Comparison of ENCODE assay signal across 23 cellular contexts in the genomic region with DNA sequence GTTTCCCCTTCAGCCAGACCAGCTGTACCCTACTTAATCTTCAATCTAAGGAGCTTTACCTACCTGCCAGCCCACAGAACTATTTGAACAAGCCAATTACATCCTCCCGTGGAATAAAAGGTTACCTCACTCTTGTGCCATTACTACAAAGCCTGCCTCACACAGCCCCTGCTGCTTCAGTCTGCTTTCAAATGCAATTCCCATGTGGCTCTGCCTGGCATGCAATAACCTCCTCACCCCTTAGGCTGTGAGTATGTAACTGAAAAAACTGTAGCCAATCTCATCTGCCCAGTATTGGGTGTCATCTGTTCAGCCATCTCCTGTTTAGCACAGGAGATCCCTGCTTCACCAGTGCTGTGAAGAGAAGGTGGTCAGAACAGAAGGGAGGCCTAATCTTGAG. TPM values are rescaled to one million over a fixed set of nuclear protein-coding genes. Genes with fewer than 3 reads are reported as not detected.
DNase-seq lines count a peak whose midpoint lies in the region; ATAC-seq and TF ChIP-seq lines count a peak whose summit lies in the region.
"Had no signal": no experiment of that assay in that cellular context is flagged by ENCODE, and none has a peak within 500 bp of the region (broad histone marks: within the 10 kb centered on the region; RNA-seq: fewer than 3 reads in every experiment).

No MANE protein-coding gene starts in this region.

- no peaks in the 10 kb centered on the region for H4K20me1 ChIP-seq in GM23338 (replicated peaks; ENCODE audit: insufficient read depth)

- H3K4me3 Mint-ChIP-seq in GM23338: no peak overlapping the region
- H3K4me3 Mint-ChIP-seq in T-helper 2 cell treated with Interferon-gamma antibody and Interleukin-4, amounts not matched to agents 5 μg/mL and 100 μg/mL, for 36 hours: no peak overlapping the region
- H3K4me3 Mint-ChIP-seq: activated CD8-positive, alpha-beta memory T cell treated with anti-CD3 and anti-CD28 coated beads, Interleukin-2, amount 10 ng/mL, durations not matched to agents 7 days and 5 days; B cell had no signal

- DNase-seq in GM23338 (ENCODE audit: low spot score) (peak; percentile 36), NCI-H1436 treated with DMSO at 0.1 percent for 48 hours (lab: John Stamatoyannopoulos, UW) (peak; percentile 32), cardiac fibroblast (ENCODE audit: low read depth in 2 of 2) (peak; percentile 22 to 60), skeletal muscle cell (ENCODE audit: low read depth) (peak; percentile 33), NCI-H1417 (lab: John Stamatoyannopoulos, UW) (no peak)
- no peak for DNase-seq in stimulated activated CD4-positive, alpha-beta T cell treated with anti-CD3 and anti-CD28 coated beads, Interleukin-2, amount 100 ng/mL, for 24 hours
- DNase-seq in T-helper 2 cell treated with Interferon-gamma antibody and Interleukin-4, amounts not matched to agents 5 μg/mL and 100 μg/mL, for 36 hours (ENCODE audit: low spot score): no peak
- DNase-seq: activated CD4-positive, alpha-beta T cell treated with anti-CD3 and anti-CD28 coated beads for 48 hours; activated CD8-positive, alpha-beta memory T cell treated with anti-CD3 and anti-CD28 coated beads, Interleukin-2, amount 10 ng/mL, durations not matched to agents 7 days and 5 days; Calu3; cortex of kidney; mucosa of descending colon; NCI-H524 treated with DMSO at 0.1 percent for 48 hours; PC-3; SHP77 treated with DMSO at 0.1 percent for 48 hours; small intestine; stimulated activated CD4-positive, alpha-beta T cell treated with anti-CD3 and anti-CD28 coated beads, Interleukin-4, amount 100 ng/mL, for 1 hour; stomach; trophoblast cell had no signal

- H2AFZ ChIP-seq in GM23338: no peak overlapping the region

- peaks cover 5% of the 10 kb centered on the region for H3K36me3 Mint-ChIP-seq in GM23338 (ENCODE audit: low read depth)
- no peaks in the 10 kb centered on the region for H3K36me3 Mint-ChIP-seq in T-helper 2 cell treated with Interferon-gamma antibody and Interleukin-4, amounts not matched to agents 5 μg/mL and 100 μg/mL, for 36 hours (ENCODE audit: low read depth)

- TF ChIP-seq CTCF in GM23338 (conservative IDR thresholded peaks at IDR 0.05; ENCODE audit: low read depth in 2 of 2) (no peak), cardiac fibroblast (IDR thresholded peaks at IDR 0.05; ENCODE audit: low read depth, low read length) (no peak)

- H3F3A ChIP-seq in GM23338 (replicated peaks; ENCODE audit: low read depth): no peaks in the 10 kb centered on the region

- peaks cover 24% of the 10 kb centered on the region for H3K4me1 Mint-ChIP-seq in GM23338
- peaks cover 11% of the 10 kb centered on the region for H3K4me1 Mint-ChIP-seq in T-helper 2 cell treated with Interferon-gamma antibody and Interleukin-4, amounts not matched to agents 5 μg/mL and 100 μg/mL, for 36 hours (ENCODE audit: low read depth)

- H3K27me3 ChIP-seq in GM23338 (ENCODE audit: insufficient read depth): no peaks in the 10 kb centered on the region
- H3K27me3 ChIP-seq: neutrophil, stomach had no signal

- peak; percentile 76 for ATAC-seq in GM23338
- ATAC-seq: activated CD8-positive, alpha-beta memory T cell treated with anti-CD3 and anti-CD28 coated beads, Interleukin-2, amount 10 ng/mL, durations not matched to agents 7 days and 5 days; K562; mucosa of descending colon; PC-3 had no signal

- no peaks in the 10 kb centered on the region for H3K79me2 ChIP-seq in GM23338 (replicated peaks; ENCODE audit: insufficient read depth)

- H3K27ac Mint-ChIP-seq in GM23338: no peak overlapping the region
- H3K27ac Mint-ChIP-seq in T-helper 2 cell treated with Interferon-gamma antibody and Interleukin-4, amounts not matched to agents 5 μg/mL and 100 μg/mL, for 36 hours: no peak overlapping the region
- H3K27ac Mint-ChIP-seq: activated CD8-positive, alpha-beta memory T cell treated with anti-CD3 and anti-CD28 coated beads, Interleukin-2, amount 10 ng/mL, durations not matched to agents 7 days and 5 days; activated T-helper 2 cell treated with anti-CD3 and anti-CD28 coated beads, Interferon-gamma antibody, Interleukin-2, Interleukin-4, amounts not matched to agents 10 μg/mL and 5 μg/mL and 100 μg/mL, durations not matched to agents 14 hours and 24 hours and 36 hours; B cell had no signal

- H3K36me3 ChIP-seq in GM23338 (ENCODE audit: insufficient read depth): no peaks in the 10 kb centered on the region
- H3K36me3 ChIP-seq: neutrophil, stomach had no signal

- H3K27ac ChIP-seq in GM23338 (ENCODE audit: low read depth): no peak overlapping the region
- H3K27ac ChIP-seq: neutrophil, stomach had no signal

- H3K9me3 Mint-ChIP-seq in GM23338: peaks cover 12% of the 10 kb centered on the region
- no peaks in the 10 kb centered on the region for H3K9me3 Mint-ChIP-seq in T-helper 2 cell treated with Interferon-gamma antibody and Interleukin-4, amounts not matched to agents 5 μg/mL and 100 μg/mL, for 36 hours

- H3K4me1 ChIP-seq in GM23338 (ENCODE audit: insufficient read depth): peaks cover 14% of the 10 kb centered on the region

- H3K4me2 ChIP-seq in GM23338: no peak overlapping the region

- H3K9me2 ChIP-seq in GM23338 (ENCODE audit: insufficient read depth): no peaks in the 10 kb centered on the region

- peaks cover 3% of the 10 kb centered on the region for H3K27me3 Mint-ChIP-seq in GM23338 (ENCODE audit: insufficient read depth, low read depth, poor library complexity)
- H3K27me3 Mint-ChIP-seq in T-helper 2 cell treated with Interferon-gamma antibody and Interleukin-4, amounts not matched to agents 5 μg/mL and 100 μg/mL, for 36 hours (ENCODE audit: low read depth): no peaks in the 10 kb centered on the region
- H3K27me3 Mint-ChIP-seq: activated CD8-positive, alpha-beta memory T cell treated with anti-CD3 and anti-CD28 coated beads, Interleukin-2, amount 10 ng/mL, durations not matched to agents 7 days and 5 days; B cell had no signal

- H3K4me3 ChIP-seq in GM23338: no peak overlapping the region
- H3K4me3 ChIP-seq in cardiac fibroblast (replicated peaks in 1 of 2; ENCODE audit: low read depth in 2 of 2, low read length in 2 of 2): no peak overlapping the region
- H3K4me3 ChIP-seq in skeletal muscle cell (ENCODE audit: low read depth, low read length): no peak overlapping the region
- H3K4me3 ChIP-seq: K562, mucosa of descending colon, stomach had no signal

TF ChIP-seq in GM23338, 12 proteins besides CTCF, POLR2A, EP300 and RAD21 (continues in another document):
- TF ChIP-seq, protein P1, sequence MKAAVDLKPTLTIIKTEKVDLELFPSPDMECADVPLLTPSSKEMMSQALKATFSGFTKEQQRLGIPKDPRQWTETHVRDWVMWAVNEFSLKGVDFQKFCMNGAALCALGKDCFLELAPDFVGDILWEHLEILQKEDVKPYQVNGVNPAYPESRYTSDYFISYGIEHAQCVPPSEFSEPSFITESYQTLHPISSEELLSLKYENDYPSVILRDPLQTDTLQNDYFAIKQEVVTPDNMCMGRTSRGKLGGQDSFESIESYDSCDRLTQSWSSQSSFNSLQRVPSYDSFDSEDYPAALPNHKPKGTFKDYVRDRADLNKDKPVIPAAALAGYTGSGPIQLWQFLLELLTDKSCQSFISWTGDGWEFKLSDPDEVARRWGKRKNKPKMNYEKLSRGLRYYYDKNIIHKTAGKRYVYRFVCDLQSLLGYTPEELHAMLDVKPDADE (IDR thresholded peaks at IDR 0.05): no peak
- no peak for TF ChIP-seq EZH2 (IDR thresholded peaks at IDR 0.05; ENCODE audit: low read depth, unreplicated experiment)
- TF ChIP-seq CREB1 (CRISPR knock-in tag; IDR thresholded peaks at IDR 0.05; ENCODE audit: low read depth): no peak
- TF ChIP-seq JUNB (IDR thresholded peaks at IDR 0.05; ENCODE audit: unreplicated experiment): no peak
- TF ChIP-seq ZNF114 (CRISPR knock-in tag; IDR thresholded peaks at IDR 0.05): no peak
- TF ChIP-seq STAT1 (IDR thresholded peaks at IDR 0.05; ENCODE audit: unreplicated experiment): no peak
- no peak for TF ChIP-seq POLR2AphosphoS5 (IDR thresholded peaks at IDR 0.05; ENCODE audit: low read depth)

RNA-seq across cellular contexts. Expression of a gene that starts 6.1 kb away (rescaled TPM):
- total RNA-seq in GM23338 (2014; rRNA removed; shearing (Covaris generic)): 5.5 and 11.4 TPM in 2 replicates
- 3.1 and 4.2 TPM in 2 replicates for polyA plus RNA-seq in GM23338 (2016; fragmentation: Nextera tagmentation; extraction: Ambion mirVana)

RNA-seq across cellular contexts. Expression of a gene that starts 58.6 kb away (rescaled TPM):
- total RNA-seq in GM23338 (2014; rRNA removed; shearing (Covaris generic)): 15.2 and 19.0 TPM in 2 replicates
- polyA plus RNA-seq in GM23338 (2016; fragmentation: Nextera tagmentation; extraction: Ambion mirVana): 15.4 and 17.3 TPM in 2 replicates

Comparison
In these comparisons a context has a peak if more than half of its experiments do, and no peak if none do; other contexts are left out.
1. DNase-seq: peak in GM23338 (single experiment), NCI-H1436 treated with DMSO at 0.1 percent for 48 hours (single experiment), cardiac fibroblast (2 of 2) and skeletal muscle cell (single experiment); none in stimulated activated CD4-positive, alpha-beta T cell treated with anti-CD3 and anti-CD28 coated beads, Interleukin-2, amount 100 ng/mL, for 24 hours (0 of 2), T-helper 2 cell treated with Interferon-gamma antibody and Interleukin-4, amounts not matched to agents 5 μg/mL and 100 μg/mL, for 36 hours (single experiment) and NCI-H1417 (0 of 3).